Comparison of ENCODE assay signal across 23 cellular contexts in genomic region chr3:156311431-156311830, GRCh38.
"Had no signal": no experiment of that assay in that cellular context is flagged by ENCODE, and none has a peak within 500 bp of the region (broad histone marks: within the 10 kb centered on the region; RNA-seq: fewer than 3 reads in every experiment).

No MANE protein-coding gene starts in this region.

- H3K9me3 ChIP-seq: MG63, SJSA1 had no signal

- H3K27me3 ChIP-seq: SJSA1 had no signal

- H3K4me3 Mint-ChIP-seq: IgD-negative memory B cell had no signal

- H3K36me3 ChIP-seq: MG63, SJSA1 had no signal

- H3K4me1 Mint-ChIP-seq: IgD-negative memory B cell had no signal

- H3K36me3 Mint-ChIP-seq: IgD-negative memory B cell had no signal

- H3K27ac ChIP-seq: SJSA1, SK-N-MC had no signal

- DNase-seq: MG63, NCI-H1092, NCI-H1105 treated with DMSO at 0.1 percent for 48 hours, NCI-H1417 treated with DMSO at 0.1 percent for 48 hours, NCI-H146, NCI-H1694 treated with DMSO at 0.1 percent for 48 hours, NCI-H1930, NCI-H2081, NCI-H2107, NCI-H2227 treated with DMSO at 0.1 percent for 48 hours, NCI-H446, NCI-H510A, NCI-H524 treated with DMSO at 0.1 percent for 48 hours, NCI-H69, NCI-H774, Right ventricle myocardium superior, RPMI8226, SIG-M5 had no signal

- H3K9me3 Mint-ChIP-seq: IgD-negative memory B cell had no signal

- ATAC-seq: HepG2, K562 had no signal

- H3K4me3 ChIP-seq: K562, MG63, SJSA1, SK-N-MC had no signal

- H3K27ac Mint-ChIP-seq: IgD-negative memory B cell had no signal
